1 cellular context compared by ENCODE assay signal in the genomic region with DNA sequence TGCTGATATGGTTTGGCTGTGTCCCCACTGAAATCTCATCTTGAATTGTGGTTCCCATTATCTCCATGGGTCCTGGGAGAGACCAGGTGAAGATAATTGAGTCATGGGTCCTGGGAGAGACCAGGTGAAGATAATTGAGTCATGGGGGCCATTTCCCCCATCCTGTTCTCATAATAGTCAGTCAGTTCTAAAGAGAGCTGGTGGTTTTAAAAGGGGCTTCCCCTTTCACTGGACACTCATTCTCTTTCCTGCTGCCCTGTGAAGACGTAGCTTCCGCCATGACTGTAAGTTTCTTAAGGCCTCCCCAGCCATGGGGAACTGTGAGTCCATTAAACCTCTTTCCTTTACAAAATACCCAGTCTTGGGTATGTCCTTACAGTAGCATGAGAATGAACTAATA.
TF ChIP-seq lines count a peak whose summit lies in the region.

No MANE protein-coding gene starts in this region.

TF ChIP-seq in GM12878, 131 proteins besides CTCF, POLR2A, EP300 and RAD21:
- TF ChIP-seq RUNX3 (IDR thresholded peaks at IDR 0.05; ENCODE audit: low read length) (peak; percentile 39; the same call in 1 of the 2 replicates), GABPA (IDR thresholded peaks at IDR 0.05; ENCODE audit: low read depth) (no peak), CREM (IDR thresholded peaks at IDR 0.05; ENCODE audit: low read depth) (peak; percentile 24; the same call in 1 of the 2 replicates)
- TF ChIP-seq, protein P1, sequence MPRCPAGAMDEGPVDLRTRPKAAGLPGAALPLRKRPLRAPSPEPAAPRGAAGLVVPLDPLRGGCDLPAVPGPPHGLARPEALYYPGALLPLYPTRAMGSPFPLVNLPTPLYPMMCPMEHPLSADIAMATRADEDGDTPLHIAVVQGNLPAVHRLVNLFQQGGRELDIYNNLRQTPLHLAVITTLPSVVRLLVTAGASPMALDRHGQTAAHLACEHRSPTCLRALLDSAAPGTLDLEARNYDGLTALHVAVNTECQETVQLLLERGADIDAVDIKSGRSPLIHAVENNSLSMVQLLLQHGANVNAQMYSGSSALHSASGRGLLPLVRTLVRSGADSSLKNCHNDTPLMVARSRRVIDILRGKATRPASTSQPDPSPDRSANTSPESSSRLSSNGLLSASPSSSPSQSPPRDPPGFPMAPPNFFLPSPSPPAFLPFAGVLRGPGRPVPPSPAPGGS (IDR thresholded peaks at IDR 0.05; ENCODE audit: borderline replicate concordance, insufficient read depth, low read depth, low read length, poor library complexity, severe bottlenecking), result peak; percentile 22
